2 cellular contexts compared by ENCODE assay signal in the genomic region with DNA sequence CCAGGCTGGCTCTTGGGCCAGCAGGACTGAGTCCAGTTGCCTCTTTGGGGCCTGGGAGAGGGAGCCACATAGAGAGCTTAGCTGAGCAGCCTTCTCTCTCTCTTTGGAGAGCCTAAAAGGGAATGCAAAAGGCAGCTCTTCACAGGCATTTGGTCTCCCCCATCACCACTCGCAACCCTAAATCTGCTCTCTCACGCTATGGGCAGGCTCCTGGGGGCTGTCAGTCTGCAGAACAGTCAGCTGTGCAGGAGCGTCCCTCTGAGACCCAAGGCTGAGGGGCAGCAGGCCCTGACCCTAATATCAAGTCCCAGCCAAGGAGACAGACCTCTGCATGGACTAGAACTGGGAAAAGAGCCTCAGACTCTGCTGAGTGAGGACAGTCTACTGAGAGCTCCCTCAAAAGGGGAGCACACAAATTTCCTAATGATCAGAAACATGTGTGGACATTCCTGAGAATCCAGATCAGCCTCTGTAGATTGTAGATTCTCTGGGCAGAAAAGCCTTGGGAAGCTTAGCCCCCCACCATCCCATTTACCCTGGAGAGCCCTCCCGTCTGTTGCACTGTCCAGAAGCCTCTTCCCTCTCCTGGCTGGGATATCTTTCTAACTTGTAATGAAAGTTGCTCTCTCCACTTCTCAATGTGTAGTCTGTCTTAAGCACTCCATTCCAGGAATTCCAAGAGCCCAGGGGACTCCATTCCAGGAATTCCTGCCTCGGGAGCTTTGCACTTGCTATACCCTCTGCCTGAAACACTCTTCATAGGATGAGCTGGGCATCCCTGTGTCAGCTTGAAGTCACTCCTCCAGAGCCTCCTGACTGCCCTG.
TF ChIP-seq lines count a peak whose summit lies in the region.

No MANE protein-coding gene starts in this region.

TF ChIP-seq in IMR-90, 13 proteins besides CTCF, POLR2A, EP300 and RAD21:
- TF ChIP-seq SMC3 (IDR thresholded peaks at IDR 0.05; ENCODE audit: low read depth, low read length) (no peak), BHLHE40 (IDR thresholded peaks at IDR 0.05; ENCODE audit: low read depth, low read length) (no peak), RCOR1 (IDR thresholded peaks at IDR 0.05; ENCODE audit: insufficient replicate concordance, low read length) (no peak), CHD1 (IDR thresholded peaks at IDR 0.05; ENCODE audit: low read depth, low read length) (no peak), FOS (IDR thresholded peaks at IDR 0.05; ENCODE audit: low read depth, low read length) (no peak), MAFK (IDR thresholded peaks at IDR 0.05; ENCODE audit: low read depth, low read length) (no peak), CEBPB (IDR thresholded peaks at IDR 0.05; ENCODE audit: low read depth, low read length) (no peak), RFX5 (IDR thresholded peaks at IDR 0.05; ENCODE audit: low read depth, low read length) (no peak), MXI1 (IDR thresholded peaks at IDR 0.05; ENCODE audit: borderline replicate concordance, low read depth, low read length) (no peak), MAZ (IDR thresholded peaks at IDR 0.05; ENCODE audit: borderline replicate concordance, low read depth, low read length) (no peak), NFE2L2 (IDR thresholded peaks at IDR 0.05; ENCODE audit: low read depth, low read length) (no peak)
- TF ChIP-seq, protein P1, sequence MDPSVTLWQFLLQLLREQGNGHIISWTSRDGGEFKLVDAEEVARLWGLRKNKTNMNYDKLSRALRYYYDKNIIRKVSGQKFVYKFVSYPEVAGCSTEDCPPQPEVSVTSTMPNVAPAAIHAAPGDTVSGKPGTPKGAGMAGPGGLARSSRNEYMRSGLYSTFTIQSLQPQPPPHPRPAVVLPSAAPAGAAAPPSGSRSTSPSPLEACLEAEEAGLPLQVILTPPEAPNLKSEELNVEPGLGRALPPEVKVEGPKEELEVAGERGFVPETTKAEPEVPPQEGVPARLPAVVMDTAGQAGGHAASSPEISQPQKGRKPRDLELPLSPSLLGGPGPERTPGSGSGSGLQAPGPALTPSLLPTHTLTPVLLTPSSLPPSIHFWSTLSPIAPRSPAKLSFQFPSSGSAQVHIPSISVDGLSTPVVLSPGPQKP (IDR thresholded peaks at IDR 0.05; ENCODE audit: borderline replicate concordance, low read depth, low read length): no peak
- TF ChIP-seq, protein P2, sequence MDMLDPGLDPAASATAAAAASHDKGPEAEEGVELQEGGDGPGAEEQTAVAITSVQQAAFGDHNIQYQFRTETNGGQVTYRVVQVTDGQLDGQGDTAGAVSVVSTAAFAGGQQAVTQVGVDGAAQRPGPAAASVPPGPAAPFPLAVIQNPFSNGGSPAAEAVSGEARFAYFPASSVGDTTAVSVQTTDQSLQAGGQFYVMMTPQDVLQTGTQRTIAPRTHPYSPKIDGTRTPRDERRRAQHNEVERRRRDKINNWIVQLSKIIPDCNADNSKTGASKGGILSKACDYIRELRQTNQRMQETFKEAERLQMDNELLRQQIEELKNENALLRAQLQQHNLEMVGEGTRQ (IDR thresholded peaks at IDR 0.05; ENCODE audit: low read depth, low read length): no peak
TF ChIP-seq in IMR-90: peak in this region for 0.

TF ChIP-seq in H1, 55 proteins besides CTCF, POLR2A, EP300 and RAD21 (continues in another document):
- TF ChIP-seq TAF1 (IDR thresholded peaks at IDR 0.05; ENCODE audit: low read depth, low read length) (0 out of 2 replicates have a peak, but pooled peaks have one; percentile 10), TAF7 (optimal IDR thresholded peaks at IDR 0.05; ENCODE audit: borderline replicate concordance, low read depth, low read length) (no peak), RBBP5 (IDR thresholded peaks at IDR 0.05; ENCODE audit: borderline replicate concordance, low read depth, low read length) (0 out of 2 replicates have a peak, but pooled peaks have one; percentile 86), CHD2 (IDR thresholded peaks at IDR 0.05; ENCODE audit: low read length) (0 out of 2 replicates have a peak, but pooled peaks have one; percentile 24), GABPA (IDR thresholded peaks at IDR 0.05; ENCODE audit: borderline replicate concordance, insufficient read depth, low read length) (no peak), CHD7 (IDR thresholded peaks at IDR 0.05; ENCODE audit: insufficient replicate concordance, low read length) (no peak), KDM5A (IDR thresholded peaks at IDR 0.05; ENCODE audit: low read length) (no peak), CTBP2 (IDR thresholded peaks at IDR 0.05; ENCODE audit: borderline replicate concordance, insufficient read depth, insufficient read length, low read length) (peak; percentile 77), ATF2 (IDR thresholded peaks at IDR 0.05; ENCODE audit: low read length) (peak; percentile 84), ASH2L (IDR thresholded peaks at IDR 0.05; ENCODE audit: low read length) (peak; percentile 94), CBX8 (IDR thresholded peaks at IDR 0.05; ENCODE audit: borderline replicate concordance, low read depth, low read length) (no peak), KDM4A (IDR thresholded peaks at IDR 0.05; ENCODE audit: low read depth, low read length, severe bottlenecking) (peak; percentile 51), GTF2F1 (IDR thresholded peaks at IDR 0.05; ENCODE audit: borderline replicate concordance, low read depth, low read length) (no peak), HDAC6 (IDR thresholded peaks at IDR 0.05; ENCODE audit: low read depth, low read length) (no peak), SP2 (IDR thresholded peaks at IDR 0.05; ENCODE audit: low read length) (no peak), ZNF274 (IDR thresholded peaks at IDR 0.05; ENCODE audit: borderline replicate concordance, extremely low read depth, low read length) (no peak), ATF3 (IDR thresholded peaks at IDR 0.05; ENCODE audit: insufficient read depth, low read depth, low read length) (no peak), BCL11A (IDR thresholded peaks at IDR 0.05; ENCODE audit: low read depth in 2 of 2, low read length in 2 of 2) (peak; percentile 19 to 58), YY1 (IDR thresholded peaks at IDR 0.05; ENCODE audit: low read depth, low read length) (peak; percentile 77), JUND (IDR thresholded peaks at IDR 0.05; ENCODE audit: low read length) (no peak), TCF12 (IDR thresholded peaks at IDR 0.05; ENCODE audit: low read depth, low read length) (peak; percentile 83; the same call in 1 of the 2 replicates), SAP30 (IDR thresholded peaks at IDR 0.05; ENCODE audit: insufficient read depth, insufficient replicate concordance, low read length) (no peak), KDM1A (IDR thresholded peaks at IDR 0.05; ENCODE audit: borderline replicate concordance, low read length) (no peak), SIN3A (conservative IDR thresholded peaks at IDR 0.05 in 1 of 2, IDR thresholded peaks at IDR 0.05 in 1 of 2; ENCODE audit: low read depth in 1 of 2, low read length in 2 of 2) (no peak), JUN (IDR thresholded peaks at IDR 0.05; ENCODE audit: low read depth, low read length) (no peak), MAX (IDR thresholded peaks at IDR 0.05) (peak; percentile 15; the same call in 1 of the 2 replicates), BRCA1 (IDR thresholded peaks at IDR 0.05; ENCODE audit: low read depth, low read length) (no peak), MAFK (IDR thresholded peaks at IDR 0.05; ENCODE audit: low read depth, low read length) (no peak), CBX5 (IDR thresholded peaks at IDR 0.05; ENCODE audit: low read depth, low read length) (no peak), POLR2AphosphoS5 (IDR thresholded peaks at IDR 0.05; ENCODE audit: low read depth, low read length) (no peak), RXRA (IDR thresholded peaks at IDR 0.05; ENCODE audit: insufficient read depth, low read depth, low read length) (no peak), NANOG (IDR thresholded peaks at IDR 0.05; ENCODE audit: insufficient read depth, low read depth, low read length, poor library complexity, severe bottlenecking) (peak; percentile 32)
- TF ChIP-seq, protein P2 (IDR thresholded peaks at IDR 0.05; ENCODE audit: low read length): no peak
- TF ChIP-seq, protein P3, sequence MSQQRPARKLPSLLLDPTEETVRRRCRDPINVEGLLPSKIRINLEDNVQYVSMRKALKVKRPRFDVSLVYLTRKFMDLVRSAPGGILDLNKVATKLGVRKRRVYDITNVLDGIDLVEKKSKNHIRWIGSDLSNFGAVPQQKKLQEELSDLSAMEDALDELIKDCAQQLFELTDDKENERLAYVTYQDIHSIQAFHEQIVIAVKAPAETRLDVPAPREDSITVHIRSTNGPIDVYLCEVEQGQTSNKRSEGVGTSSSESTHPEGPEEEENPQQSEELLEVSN (IDR thresholded peaks at IDR 0.05): peak; percentile 43; the same call in 1 of the 2 replicates
